14 cellular contexts compared by ENCODE assay signal in the genomic region with DNA sequence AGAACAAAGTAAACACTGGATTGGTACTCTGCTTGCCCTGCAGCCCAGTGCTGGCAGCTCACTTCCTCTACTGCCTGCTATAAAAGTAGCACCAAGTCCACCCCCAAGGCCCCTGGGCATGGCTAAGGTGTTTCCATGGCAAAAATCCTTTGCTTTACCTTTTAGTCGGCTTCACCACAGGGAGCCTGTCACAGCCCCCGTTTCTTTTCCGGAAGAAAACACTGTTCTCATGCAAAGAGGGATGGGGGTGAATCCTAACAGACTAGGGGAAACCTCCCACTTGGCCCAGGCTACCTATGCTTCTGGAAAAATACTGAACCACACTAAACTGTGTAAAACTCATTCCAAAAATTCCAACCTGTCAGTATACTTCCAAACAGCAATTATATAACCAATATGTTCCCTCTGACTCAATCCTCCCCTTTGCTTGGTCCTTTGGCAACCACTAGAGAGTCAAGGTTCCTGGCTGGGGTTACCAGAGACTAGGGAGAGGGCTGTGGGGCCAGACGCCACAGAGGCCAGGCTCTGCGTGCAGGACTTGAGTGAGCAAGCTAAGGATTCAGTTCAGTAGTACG. TPM values are rescaled to one million over a fixed set of nuclear protein-coding genes. Genes with fewer than 3 reads are reported as not detected.
DNase-seq lines count a peak whose midpoint lies in the region; ATAC-seq and TF ChIP-seq lines count a peak whose summit lies in the region.
"Had no signal": no experiment of that assay in that cellular context is flagged by ENCODE, and none has a peak within 500 bp of the region (broad histone marks: within the 10 kb centered on the region; RNA-seq: fewer than 3 reads in every experiment).

No MANE protein-coding gene starts in this region.

- in situ Hi-C loops in KBM-7 (cut with MboI; ENCODE audit: low pct_unique_long_range_greater_than_20kb, low sequenced_read_pairs) = no loop called here

- H3K36me3 Mint-ChIP-seq in nephron progenitor cell (ENCODE audit: low read depth) = peaks cover 60% of the 10 kb centered on the region

- H3K9me3 Mint-ChIP-seq in nephron progenitor cell = no peaks in the 10 kb centered on the region
- H3K9me3 Mint-ChIP-seq: IgD-negative memory B cell, memory B cell had no signal

- CTCF ChIA-PET in RWPE1 (lab: Yijun Ruan, JAX) = no interaction called here

- peak; percentile 10 for DNase-seq in D341Med (ENCODE audit: low spot score)
- no peak for DNase-seq in RWPE1 (ENCODE audit: low spot score)
- DNase-seq in fibroblast of villous mesenchyme (ENCODE audit: low read depth) = peak; percentile 86
- no peak for DNase-seq in nephron progenitor cell
- DNase-seq in activated CD4-positive, alpha-beta T cell treated with anti-CD3 and anti-CD28 coated beads, Interleukin-2, amount 50 U/mL, for 1 hour = no peak
- no peak for DNase-seq in SKM-1 (lab: John Stamatoyannopoulos, UW; ENCODE audit: unreplicated experiment)
- DNase-seq in KBM-7 = no peak
- DNase-seq: activated CD4-positive, alpha-beta T cell treated with anti-CD3 and anti-CD28 coated beads, Interleukin-2, amount 50 U/mL, for 48 hours; amygdala; NCI-H345 had no signal

- no peak for ATAC-seq in HG02973 (IDR thresholded peaks at IDR 0.05; ENCODE audit: unreplicated experiment)

- POLR2A ChIA-PET in RWPE1 (lab: Yijun Ruan, JAX; ENCODE audit: low non-redundant PET) = no interaction called here

- peaks cover 18% of the 10 kb centered on the region for H3K4me1 Mint-ChIP-seq in nephron progenitor cell

- TF ChIP-seq CTCF in RWPE1 (conservative IDR thresholded peaks at IDR 0.05; ENCODE audit: low read depth) (no peak), fibroblast of villous mesenchyme (IDR thresholded peaks at IDR 0.05; ENCODE audit: insufficient read depth, low read depth, low read length) (no peak), nephron progenitor cell (IDR thresholded peaks at IDR 0.05) (no peak)

- no peak overlapping the region for H3K4me3 Mint-ChIP-seq in nephron progenitor cell
- H3K4me3 Mint-ChIP-seq: IgD-negative memory B cell, memory B cell had no signal

- H3K27ac ChIP-seq in RWPE1 = peak overlapping the region; percentile 38
- H3K27ac ChIP-seq: BLaER1 treated with 17β-estradiol and CSF1 and Interleukin-3, amounts not matched to agents 10 nM and 100 nM had no signal

- H3K27me3 Mint-ChIP-seq in nephron progenitor cell (ENCODE audit: low read depth, poor library complexity) = no peaks in the 10 kb centered on the region
- H3K27me3 Mint-ChIP-seq: IgD-negative memory B cell, memory B cell had no signal

- peak overlapping the region; percentile 67 for H3K27ac Mint-ChIP-seq in nephron progenitor cell
- H3K27ac Mint-ChIP-seq: IgD-negative memory B cell, memory B cell had no signal

- no peak overlapping the region for H3K4me3 ChIP-seq in fibroblast of villous mesenchyme (ENCODE audit: low read depth, low read length)
- H3K4me3 ChIP-seq: BLaER1 treated with 17β-estradiol and CSF1 and Interleukin-3, amounts not matched to agents 10 nM and 100 nM had no signal

RNA-seq across cellular contexts. Expression of gene PPIL1, which starts 16.1 kb away (rescaled TPM):
- 25.4 and 55.3 TPM in 2 replicates for total RNA-seq in fibroblast of villous mesenchyme

RNA-seq across cellular contexts. Expression of gene CPNE5, which starts 19.2 kb away (rescaled TPM):
- under 0.01 and 0.32 TPM in 2 replicates for total RNA-seq in fibroblast of villous mesenchyme

RNA-seq across cellular contexts. Expression of gene C6orf89, which starts 27.3 kb away (rescaled TPM):
- 48.3 and 63.9 TPM in 2 replicates for total RNA-seq in fibroblast of villous mesenchyme

Comparison
In these comparisons a context has a peak if more than half of its experiments do, and no peak if none do; other contexts are left out.
1. DNase-seq: peak in D341Med (single experiment) and fibroblast of villous mesenchyme (single experiment); none in RWPE1 (single experiment), nephron progenitor cell (single experiment), activated CD4-positive, alpha-beta T cell treated with anti-CD3 and anti-CD28 coated beads, Interleukin-2, amount 50 U/mL, for 1 hour (single experiment), SKM-1 (single experiment) and KBM-7 (single experiment).